In the genomic region with DNA sequence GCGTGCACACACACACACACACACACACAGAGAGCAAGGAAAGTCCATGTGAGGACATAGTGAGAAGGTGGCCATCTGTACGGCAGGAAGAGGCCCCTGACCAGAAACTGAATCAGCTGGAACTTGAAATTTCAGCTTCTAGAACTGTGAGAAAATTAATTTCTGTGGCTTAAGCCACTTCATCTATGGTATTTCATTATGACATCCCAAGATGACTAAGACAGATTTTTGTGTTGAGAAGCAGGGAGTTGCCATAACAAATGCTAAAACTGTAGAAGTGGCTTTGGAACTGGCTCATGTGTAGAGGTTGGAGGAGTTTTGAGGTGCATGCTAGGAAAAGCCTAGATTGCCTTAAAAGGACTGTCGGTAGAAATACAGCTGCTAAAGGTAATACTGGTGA, we compare ENCODE assay signal across 16 cellular contexts.
"Had no signal": no experiment of that assay in that cellular context is flagged by ENCODE, and none has a peak within 500 bp of the region (broad histone marks: within the 10 kb centered on the region; RNA-seq: fewer than 3 reads in every experiment).

No MANE protein-coding gene starts in this region.

- H3K27me3 ChIP-seq: gastrocnemius medialis, sigmoid colon, suprapubic skin, upper lobe of left lung had no signal

- H3K4me1 ChIP-seq: gastrocnemius medialis had no signal

- H3K27ac ChIP-seq: gastrocnemius medialis, left ventricle myocardium inferior, sigmoid colon, suprapubic skin, upper lobe of left lung had no signal

- H3K9me3 ChIP-seq: gastrocnemius medialis, left ventricle myocardium inferior, sigmoid colon, suprapubic skin, upper lobe of left lung had no signal

- DNase-seq: activated B cell treated with CpG ODN at 0.5 μM for 24 hours; activated CD4-positive, alpha-beta T cell treated with anti-CD3 and anti-CD28 coated beads, Interleukin-2, amount 10 ng/mL, durations not matched to agents 24 days and 14 days; activated naive CD4-positive, alpha-beta T cell treated with Interleukin-2 at 50 U/mL for 16 hours; caudate nucleus; endodermal cell; gastrocnemius medialis; kidney; left ventricle myocardium inferior; mesendoderm; occipital lobe; sigmoid colon; stimulated activated CD4-positive, alpha-beta T cell treated with anti-CD3 and anti-CD28 coated beads, Interleukin-12 subunit alpha, Interleukin-12 subunit beta, amount 100 ng/mL, for 4 hours; stimulated activated naive CD4-positive, alpha-beta T cell; T-helper 17 cell; upper lobe of left lung had no signal

- ATAC-seq: gastrocnemius medialis, T-helper 17 cell had no signal

- H3K36me3 ChIP-seq: gastrocnemius medialis, left ventricle myocardium inferior, sigmoid colon, suprapubic skin, upper lobe of left lung had no signal

- H3K4me3 ChIP-seq: gastrocnemius medialis, left ventricle myocardium inferior, sigmoid colon, suprapubic skin, upper lobe of left lung had no signal
